In the genomic region with DNA sequence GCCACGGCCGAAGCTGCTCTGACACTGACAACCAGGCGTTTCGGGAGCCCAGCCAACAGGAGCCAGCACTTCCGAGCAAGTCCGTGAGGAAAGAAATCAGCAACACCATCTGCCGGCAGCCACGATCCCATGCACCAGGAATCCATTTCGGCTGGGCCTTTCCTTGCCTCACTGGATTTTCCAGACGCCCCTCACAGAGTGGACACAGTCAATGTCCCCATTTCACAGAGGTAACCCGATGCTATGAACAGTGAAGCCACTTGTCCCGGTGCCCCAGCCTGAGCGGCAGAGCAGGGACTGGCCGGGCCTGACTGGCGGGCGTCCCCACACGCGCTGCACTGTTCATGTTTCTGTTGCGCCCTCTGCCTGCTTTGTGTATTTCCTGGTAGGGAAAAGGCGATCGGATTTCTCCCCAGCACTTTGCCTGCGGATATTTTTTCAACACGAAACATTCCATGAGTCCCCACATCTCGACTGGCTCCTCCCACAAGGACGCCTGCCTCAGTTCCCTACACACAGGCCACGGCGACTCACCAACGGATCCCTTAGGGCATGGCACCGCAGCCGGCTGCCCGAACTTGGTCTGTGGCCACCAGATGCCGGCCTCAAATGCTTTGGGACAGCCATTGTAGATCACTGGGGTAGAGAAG, we compare ENCODE assay signal across 8 cellular contexts.
A peak's percentile ranks its signal among the peaks of the same experiment; 100 is the strongest.
DNase-seq lines count a peak whose midpoint lies in the region; ATAC-seq lines count a peak whose summit lies in the region.

No MANE protein-coding gene starts in this region.

- H3K36me3 ChIP-seq in HAP-1 (replicated peaks) = no peaks in the 10 kb centered on the region

- H3K27ac Mint-ChIP-seq in stimulated activated effector memory CD8-positive, alpha-beta T cell treated with anti-CD3 and anti-CD28 coated beads, Interleukin-12 subunit alpha, Interleukin-12 subunit beta, amount 100 ng/mL, for 72 hours = no peak overlapping the region

- H3K36me3 Mint-ChIP-seq in stimulated activated effector memory CD8-positive, alpha-beta T cell treated with anti-CD3 and anti-CD28 coated beads, Interleukin-12 subunit alpha, Interleukin-12 subunit beta, amount 100 ng/mL, for 72 hours = no peaks in the 10 kb centered on the region

- ATAC-seq in stimulated activated effector memory CD8-positive, alpha-beta T cell treated with anti-CD3 and anti-CD28 coated beads, Interleukin-12 subunit alpha, Interleukin-12 subunit beta, amount 100 ng/mL, for 72 hours = no peak

- H3K4me1 ChIP-seq in HAP-1 = no peaks in the 10 kb centered on the region

- H3K4me3 ChIP-seq in HAP-1 = no peak overlapping the region

- no peaks in the 10 kb centered on the region for H3K27me3 ChIP-seq in HAP-1 (ENCODE audit: low read depth)

- H3K4me1 Mint-ChIP-seq in stimulated activated effector memory CD8-positive, alpha-beta T cell treated with anti-CD3 and anti-CD28 coated beads, Interleukin-12 subunit alpha, Interleukin-12 subunit beta, amount 100 ng/mL, for 72 hours = peaks cover 7% of the 10 kb centered on the region

- in situ Hi-C loops in HAP-1 (cut with MboI; ENCODE audit: low sequenced_read_pairs) = no loop called here

- no peaks in the 10 kb centered on the region for H3K9me3 ChIP-seq in HAP-1

- H3K4me3 Mint-ChIP-seq in stimulated activated effector memory CD8-positive, alpha-beta T cell treated with anti-CD3 and anti-CD28 coated beads, Interleukin-12 subunit alpha, Interleukin-12 subunit beta, amount 100 ng/mL, for 72 hours = no peak overlapping the region

- no peaks in the 10 kb centered on the region for H3K9me3 Mint-ChIP-seq in stimulated activated effector memory CD8-positive, alpha-beta T cell treated with anti-CD3 and anti-CD28 coated beads, Interleukin-12 subunit alpha, Interleukin-12 subunit beta, amount 100 ng/mL, for 72 hours

- DNase-seq in Ammon's horn (ENCODE audit: low spot score) (peak; percentile 52), NCI-H2196 treated with DMSO at 0.1 percent for 48 hours (lab: John Stamatoyannopoulos, UW; ENCODE audit: unreplicated experiment) (peak; percentile 59), epidermal melanocyte (ENCODE audit: insufficient read length, low spot score) (peak; percentile 71), midbrain (lab: John Stamatoyannopoulos, UW) (peak; percentile 0), HAP-1 (ENCODE audit: low spot score in 2 of 2) (no peak)
- DNase-seq in stimulated activated effector memory CD8-positive, alpha-beta T cell treated with anti-CD3 and anti-CD28 coated beads, Interleukin-12 subunit alpha, Interleukin-12 subunit beta, amount 100 ng/mL, for 72 hours (ENCODE audit: low spot score in 2 of 2) = no peak
- no peak for DNase-seq in activated CD8-positive, alpha-beta memory T cell treated with anti-CD3 and anti-CD28 coated beads, Interleukin-2, amount 50 U/mL, for 4 hours
- DNase-seq in activated CD4-positive, alpha-beta T cell treated with anti-CD3 and anti-CD28 coated beads for 4 hours = no peak

Comparison
In these comparisons a context has a peak if more than half of its experiments do, and no peak if none do; other contexts are left out.
1. DNase-seq: peak in Ammon's horn (single experiment), NCI-H2196 treated with DMSO at 0.1 percent for 48 hours (single experiment), epidermal melanocyte (single experiment) and midbrain (single experiment); none in stimulated activated effector memory CD8-positive, alpha-beta T cell treated with anti-CD3 and anti-CD28 coated beads, Interleukin-12 subunit alpha, Interleukin-12 subunit beta, amount 100 ng/mL, for 72 hours (0 of 2), activated CD8-positive, alpha-beta memory T cell treated with anti-CD3 and anti-CD28 coated beads, Interleukin-2, amount 50 U/mL, for 4 hours (single experiment), activated CD4-positive, alpha-beta T cell treated with anti-CD3 and anti-CD28 coated beads for 4 hours (0 of 2) and HAP-1 (0 of 2).